Comparison of ENCODE assay signal across 29 cellular contexts in genomic region chr5:3278643-3279042, GRCh38.
"Had no signal": no experiment of that assay in that cellular context is flagged by ENCODE, and none has a peak within 500 bp of the region (broad histone marks: within the 10 kb centered on the region; RNA-seq: fewer than 3 reads in every experiment).

No MANE protein-coding gene starts in this region.

- H3K27me3 ChIP-seq: brain microvascular endothelial cell had no signal

- H3K27me3 Mint-ChIP-seq: activated CD4-positive, alpha-beta memory T cell treated with anti-CD3 and anti-CD28 coated beads, Interleukin-2, amount 10 ng/mL, durations not matched to agents 7 days and 5 days; activated CD4-positive, alpha-beta T cell treated with anti-CD3 and anti-CD28 coated beads, Interleukin-2, amount 10 ng/mL, durations not matched to agents 7 days and 5 days; activated T-helper 17 cell treated with anti-CD3 and anti-CD28 coated beads, Interleukin-2, amount 50 U/mL, for 72 hours; central memory CD8-positive, alpha-beta T cell; dendritic cell treated with granulocyte-macrophage colony-stimulating factor and Interleukin-4, amounts not matched to agents 40 ng/mL and 50 ng/mL, for 4 days had no signal

- H3K4me3 ChIP-seq: coronary artery, dorsolateral prefrontal cortex had no signal

- FAIRE-seq: astrocyte, bronchial epithelial cell, frontal cortex had no signal

- H3K4me3 Mint-ChIP-seq: activated CD4-positive, alpha-beta memory T cell treated with anti-CD3 and anti-CD28 coated beads, Interleukin-2, amount 10 ng/mL, durations not matched to agents 7 days and 5 days; activated CD4-positive, alpha-beta T cell treated with anti-CD3 and anti-CD28 coated beads, Interleukin-2, amount 10 ng/mL, durations not matched to agents 7 days and 5 days; activated naive CD8-positive, alpha-beta T cell; activated T-cell treated with anti-CD3 and anti-CD28 coated beads, Interleukin-2, amount 50 U/mL, for 4 hours; activated T-helper 17 cell treated with anti-CD3 and anti-CD28 coated beads, Interleukin-2, amount 50 U/mL, for 72 hours; central memory CD8-positive, alpha-beta T cell; dendritic cell treated with granulocyte-macrophage colony-stimulating factor and Interleukin-4, amounts not matched to agents 40 ng/mL and 50 ng/mL, for 4 days; endodermal cell had no signal

- H3K27ac ChIP-seq: brain microvascular endothelial cell, coronary artery, dorsolateral prefrontal cortex had no signal

- H3K4me1 Mint-ChIP-seq: activated CD4-positive, alpha-beta memory T cell treated with anti-CD3 and anti-CD28 coated beads, Interleukin-2, amount 10 ng/mL, durations not matched to agents 7 days and 5 days; activated CD4-positive, alpha-beta T cell treated with anti-CD3 and anti-CD28 coated beads, Interleukin-2, amount 10 ng/mL, durations not matched to agents 7 days and 5 days; activated T-helper 17 cell treated with anti-CD3 and anti-CD28 coated beads, Interleukin-2, amount 50 U/mL, for 72 hours; central memory CD8-positive, alpha-beta T cell had no signal

- H3K36me3 ChIP-seq: brain microvascular endothelial cell had no signal

- H3K27ac Mint-ChIP-seq: activated CD4-positive, alpha-beta memory T cell treated with anti-CD3 and anti-CD28 coated beads, Interleukin-2, amount 10 ng/mL, durations not matched to agents 7 days and 5 days; activated CD4-positive, alpha-beta T cell treated with anti-CD3 and anti-CD28 coated beads, Interleukin-2, amount 10 ng/mL, durations not matched to agents 7 days and 5 days; activated naive CD8-positive, alpha-beta T cell; activated T-helper 17 cell treated with anti-CD3 and anti-CD28 coated beads, Interleukin-2, amount 50 U/mL, for 72 hours; dendritic cell treated with granulocyte-macrophage colony-stimulating factor and Interleukin-4, amounts not matched to agents 40 ng/mL and 50 ng/mL, for 4 days; endodermal cell had no signal

- H3K36me3 Mint-ChIP-seq: activated naive CD8-positive, alpha-beta T cell had no signal

- ATAC-seq: esophagus mucosa had no signal

- DNase-seq: activated CD4-positive, alpha-beta memory T cell treated with anti-CD3 and anti-CD28 coated beads, Interleukin-2, amount 10 ng/mL, durations not matched to agents 7 days and 5 days; activated CD4-positive, alpha-beta T cell treated with anti-CD3 and anti-CD28 coated beads for 1 hour; activated CD4-positive, alpha-beta T cell treated with anti-CD3 and anti-CD28 coated beads for 4 hours; activated CD4-positive, alpha-beta T cell treated with anti-CD3 and anti-CD28 coated beads, Interleukin-2, amount 10 ng/mL, durations not matched to agents 7 days and 5 days; activated CD4-positive, alpha-beta T cell treated with anti-CD3 and anti-CD28 coated beads, Interleukin-2, amount 50 U/mL, for 4 hours; activated CD8-positive, alpha-beta memory T cell treated with anti-CD3 and anti-CD28 coated beads for 24 hours; activated effector memory CD4-positive, alpha-beta T cell treated with Interleukin-2 at 50 U/mL for 16 hours; activated gamma-delta T cell treated with Interleukin-2 at 50 U/mL for 16 hours; activated naive CD4-positive, alpha-beta T cell treated with anti-CD3 and anti-CD28 coated beads, Interleukin-2, amount 50 U/mL, for 16 hours; activated naive CD4-positive, alpha-beta T cell treated with Interleukin-2 at 50 U/mL for 16 hours; activated T-cell treated with anti-CD3 and anti-CD28 coated beads, Interleukin-2, amount 50 U/mL, for 4 hours; amniotic stem cell; anterior cingulate cortex; brain microvascular endothelial cell; dorsolateral prefrontal cortex; effector memory CD4-positive, alpha-beta T cell; endodermal cell; foreskin fibroblast; head of caudate nucleus; T-helper 2 cell had no signal
